22 cellular contexts compared by ENCODE assay signal in the genomic region with DNA sequence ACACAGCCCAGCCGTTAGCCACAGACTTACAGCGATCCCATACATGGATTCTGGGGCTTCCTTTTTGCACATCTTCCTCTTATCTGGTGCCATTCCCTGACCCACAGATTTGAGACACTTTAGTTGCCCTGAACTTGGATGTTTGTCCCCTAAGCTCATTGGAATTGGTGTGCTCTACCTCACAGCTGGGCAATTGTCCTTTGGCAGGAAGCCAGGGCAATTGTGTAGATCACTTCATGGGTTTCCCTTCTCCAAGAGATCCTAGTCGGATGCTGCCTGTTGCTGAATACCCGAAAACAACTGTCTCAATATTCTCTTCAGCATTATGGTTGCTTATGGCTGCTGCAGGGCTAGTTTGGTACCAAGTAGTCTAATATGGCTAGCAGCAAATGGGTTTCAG.
"Had no signal": no experiment of that assay in that cellular context is flagged by ENCODE, and none has a peak within 500 bp of the region (broad histone marks: within the 10 kb centered on the region; RNA-seq: fewer than 3 reads in every experiment).

No MANE protein-coding gene starts in this region.

- ATAC-seq: activated T-cell treated with anti-CD3 and anti-CD28 coated beads, Interleukin-2, amount 50 U/mL, for 4 hours; T-helper 17 cell; WTC11 had no signal

- FAIRE-seq: astrocyte had no signal

- DNase-seq: activated CD4-positive, alpha-beta memory T cell treated with anti-CD3 and anti-CD28 coated beads for 36 hours; activated CD4-positive, alpha-beta T cell treated with anti-CD3 and anti-CD28 coated beads, Interleukin-2, amount 10 ng/mL, durations not matched to agents 7 days and 5 days; activated CD4-positive, CD25-positive, alpha-beta regulatory T cell treated with anti-CD3 and anti-CD28 coated beads, Interleukin-2, amount 50 U/mL, for 72 hours; activated CD8-positive, alpha-beta memory T cell treated with anti-CD3 and anti-CD28 coated beads for 24 hours; activated effector memory CD4-positive, alpha-beta T cell treated with anti-CD3 and anti-CD28 coated beads, Interleukin-2, amount 50 U/mL, for 16 hours; activated naive CD4-positive, alpha-beta T cell treated with Interleukin-2 at 50 U/mL for 16 hours; activated T-cell treated with anti-CD3 and anti-CD28 coated beads, Interleukin-2, amount 50 U/mL, for 4 hours; amygdala; Karpas-422; MM.1S; NCI-H146; NCI-H187 treated with DMSO at 0.1 percent for 48 hours; NCI-H2107; NCI-H2171 treated with DMSO at 0.1 percent for 48 hours; NCI-H226; NCI-H510A treated with DMSO at 0.1 percent for 48 hours; NCI-H69; SIG-M5; T-helper 17 cell; T-helper 9 cell had no signal
